Comparison of ENCODE assay signal across 1 cellular context in genomic region chr2:179898873-179899272, GRCh38.
A peak's percentile ranks its signal among the peaks of the same experiment; 100 is the strongest.
TF ChIP-seq lines count a peak whose summit lies in the region.

No MANE protein-coding gene starts in this region.

TF ChIP-seq in K562, 482 proteins besides CTCF, POLR2A, EP300 and RAD21 (continued from another document):
- TF ChIP-seq ZNF445 (CRISPR knock-in tag; IDR thresholded peaks at IDR 0.05; ENCODE audit: low read depth) (no peak), MCM3 (IDR thresholded peaks at IDR 0.05) (no peak), ZKSCAN8 (CRISPR knock-in tag; IDR thresholded peaks at IDR 0.05) (no peak), ZZZ3 (IDR thresholded peaks at IDR 0.05) (no peak), MAZ (CRISPR knock-in tag; conservative IDR thresholded peaks at IDR 0.05 in 1 of 2, IDR thresholded peaks at IDR 0.05 in 1 of 2) (peak in 1 of 2 experiments; percentile 35; a peak in 1 of 4 replicates), BRD4 (IDR thresholded peaks at IDR 0.05) (no peak), ZNF277 (CRISPR knock-in tag; IDR thresholded peaks at IDR 0.05; ENCODE audit: borderline replicate concordance) (no peak), L3MBTL2 (IDR thresholded peaks at IDR 0.05) (0 out of 2 replicates have a peak, but pooled peaks have one; percentile 15), TCFL5 (CRISPR knock-in tag; conservative IDR thresholded peaks at IDR 0.05) (no peak), RNF2 (IDR thresholded peaks at IDR 0.05) (no peak), ZNF830 (CRISPR knock-in tag; IDR thresholded peaks at IDR 0.05) (no peak), SMC3 (conservative IDR thresholded peaks at IDR 0.05; ENCODE audit: insufficient read depth, low read depth, low read length) (peak; percentile 48; the same call in 1 of the 2 replicates)
